Comparison of ENCODE assay signal across 9 cellular contexts in genomic region chr9:126860757-126861466, GRCh38. TPM values are rescaled to one million over a fixed set of nuclear protein-coding genes. Genes with fewer than 3 reads are reported as not detected.
DNase-seq lines count a peak whose midpoint lies in the region; ATAC-seq, FAIRE-seq and TF ChIP-seq lines count a peak whose summit lies in the region.
"Had no signal": no experiment of that assay in that cellular context is flagged by ENCODE, and none has a peak within 500 bp of the region (broad histone marks: within the 10 kb centered on the region; RNA-seq: fewer than 3 reads in every experiment).

No MANE protein-coding gene starts in this region.

- peaks cover 26% of the 10 kb centered on the region for H3K4me1 Mint-ChIP-seq in stimulated activated effector memory CD8-positive, alpha-beta T cell treated with anti-CD3 and anti-CD28 coated beads, Interleukin-12 subunit alpha, Interleukin-12 subunit beta, amount 100 ng/mL, for 72 hours

- H3K9ac ChIP-seq in K562 (ENCODE audit: insufficient read depth in 1 of 2, low read depth in 2 of 2, low read length in 2 of 2) (peak overlapping the region; percentile 73 to 88), kidney (ENCODE audit: low read length in 2 of 2) (peak overlapping the region; percentile 63 to 80)

- H3K27ac Mint-ChIP-seq in stimulated activated effector memory CD8-positive, alpha-beta T cell treated with anti-CD3 and anti-CD28 coated beads, Interleukin-12 subunit alpha, Interleukin-12 subunit beta, amount 100 ng/mL, for 72 hours = peak overlapping the region; percentile 92

- CTCF ChIA-PET in K562 (lab: Yijun Ruan, JAX; ENCODE audit: low intra/inter-chr PET ratio) = interaction anchor here (0.6 kb wide), 1 partner anchor 55 kb away, joined by 4 read pairs; no protein-coding TSS in a partner anchor

- H3K4me3 Mint-ChIP-seq in stimulated activated effector memory CD8-positive, alpha-beta T cell treated with anti-CD3 and anti-CD28 coated beads, Interleukin-12 subunit alpha, Interleukin-12 subunit beta, amount 100 ng/mL, for 72 hours = peak overlapping the region; percentile 73

- 2% methylated on average over 18 of the region's 71 CpGs for whole genome bisulfite sequencing in K562 (ENCODE audit: insufficient coverage, low coverage, missing lambda C conversion rate)

- H3K27me3 ChIP-seq in K562 (ENCODE audit: control insufficient read depth in 2 of 2, insufficient read depth in 2 of 2, low read length in 2 of 2) = no peaks in the 10 kb centered on the region; a peak in 1 of 5 replicates

- H3K36me3 ChIP-seq in K562 (ENCODE audit: control insufficient read depth, insufficient read depth, low read length) (peaks cover 27% of the 10 kb centered on the region), kidney (ENCODE audit: control insufficient read depth in 1 of 2, insufficient read depth in 2 of 2, low read length in 2 of 2) (no peaks in the 10 kb centered on the region)

- no peak for FAIRE-seq in K562 (lab: Jason Lieb, UNC)
- FAIRE-seq in kidney (lab: Jason Lieb, UNC) = no peak
- FAIRE-seq: A204.1 had no signal

- H3K4me1 ChIP-seq in K562 (replicated peaks in 1 of 2; ENCODE audit: control insufficient read depth in 2 of 2, insufficient read depth in 2 of 2, low read length in 2 of 2) (peaks cover 14 to 26% of the 10 kb centered on the region in 2 experiments), kidney (ENCODE audit: control insufficient read depth in 1 of 2, insufficient read depth in 1 of 2, low read depth in 1 of 2, low read length in 2 of 2) (peaks cover 4 to 16% of the 10 kb centered on the region in 2 donors)

- no TSS peak for BruUV-seq in K562 (replicated peaks; lab: Mats Ljungman, UMichigan)

- H3K9me3 ChIP-seq in K562 (replicated peaks; ENCODE audit: control insufficient read depth, insufficient read depth, low read depth, low read length) (no peaks in the 10 kb centered on the region), kidney (ENCODE audit: control insufficient read depth in 1 of 2, low read length in 2 of 2) (no peaks in the 10 kb centered on the region)

- H3K27ac ChIP-seq in K562 (ENCODE audit: extremely low read depth, low read depth, low read length) (peak overlapping the region; percentile 72), kidney (ENCODE audit: low read depth in 2 of 2, low read length in 2 of 2) (peak overlapping the region; percentile 70 to 76)

- DNase-seq in DMS 273 (lab: John Stamatoyannopoulos, UW; ENCODE audit: unreplicated experiment) = peak; percentile 39
- no peak for DNase-seq in DMS 273 treated with DMSO at 0.1 percent for 48 hours (lab: John Stamatoyannopoulos, UW)
- peak; percentile 59 for DNase-seq in OCI-M1 (lab: John Stamatoyannopoulos, UW)
- DNase-seq in K562 (ENCODE audit: extremely low read depth in 1 of 4, low spot score in 3 of 4) = peak in 2 of 4 experiments; percentile 33 to 49
- DNase-seq in kidney = peak; percentile 82
- peak; percentile 28 to 70 for DNase-seq in stimulated activated effector memory CD8-positive, alpha-beta T cell treated with anti-CD3 and anti-CD28 coated beads, Interleukin-12 subunit alpha, Interleukin-12 subunit beta, amount 100 ng/mL, for 72 hours (ENCODE audit: low spot score in 2 of 2)
- no peak for DNase-seq in inferior parietal cortex (ENCODE audit: extremely low spot score)

- POLR2A ChIA-PET in K562 (lab: Yijun Ruan, JAX) = interaction anchor here (0.6 to 0.7 kb wide), 2 partner anchors 61 to 233 kb away, joined by 3 read pairs; no protein-coding TSS in a partner anchor

- no peaks in the 10 kb centered on the region for H3K9me3 Mint-ChIP-seq in stimulated activated effector memory CD8-positive, alpha-beta T cell treated with anti-CD3 and anti-CD28 coated beads, Interleukin-12 subunit alpha, Interleukin-12 subunit beta, amount 100 ng/mL, for 72 hours

- no peak for TF ChIP-seq CTCF in K562 (IDR thresholded peaks at IDR 0.05 in 2 of 3, conservative IDR thresholded peaks at IDR 0.05 in 1 of 3; ENCODE audit: insufficient read depth in 2 of 3, low read depth in 1 of 3, low read length in 3 of 3)
- TF ChIP-seq CTCF in kidney (IDR thresholded peaks at IDR 0.05; ENCODE audit: borderline replicate concordance, extremely low read depth, insufficient read depth) = no peak

- H3K4me3 ChIP-seq in K562 (peak overlapping the region; percentile 75), kidney (ENCODE audit: low read length in 2 of 2) (peak overlapping the region; percentile 83)

- TF ChIP-seq POLR2A in K562 (conservative IDR thresholded peaks at IDR 0.05) = no peak

- peaks cover 13% of the 10 kb centered on the region for H4K20me1 ChIP-seq in K562 (replicated peaks; ENCODE audit: control insufficient read depth, insufficient read depth, low read length)

- no peak for TF ChIP-seq EP300 in K562 (IDR thresholded peaks at IDR 0.05; ENCODE audit: low read length)

- peak overlapping the region; percentile 45 for H2AFZ ChIP-seq in K562 (ENCODE audit: low read depth, low read length)

- ATAC-seq in HG02763 (IDR thresholded peaks at IDR 0.05; ENCODE audit: unreplicated experiment) = peak; percentile 23
- peak; percentile 70 for ATAC-seq in K562
- ATAC-seq in stimulated activated effector memory CD8-positive, alpha-beta T cell treated with anti-CD3 and anti-CD28 coated beads, Interleukin-12 subunit alpha, Interleukin-12 subunit beta, amount 100 ng/mL, for 72 hours = peak; percentile 50

- H3K4me2 ChIP-seq in K562 (ENCODE audit: insufficient read depth, low read length) = peak overlapping the region; percentile 89

- TF ChIP-seq RAD21 in K562 (CRISPR knock-in tag; conservative IDR thresholded peaks at IDR 0.05 in 1 of 2, IDR thresholded peaks at IDR 0.05 in 1 of 2) = no peak

- H3K9me1 ChIP-seq in K562 (ENCODE audit: control insufficient read depth, insufficient read depth, low read length) = no peaks in the 10 kb centered on the region

- intact Hi-C loops in K562 (cut with micrococcal nuclease) (no loop called here), kidney (cut with DNase I) (no loop called here)

- peaks cover 13% of the 10 kb centered on the region for H3K36me3 Mint-ChIP-seq in stimulated activated effector memory CD8-positive, alpha-beta T cell treated with anti-CD3 and anti-CD28 coated beads, Interleukin-12 subunit alpha, Interleukin-12 subunit beta, amount 100 ng/mL, for 72 hours

- peaks cover 42% of the 10 kb centered on the region for H3K79me2 ChIP-seq in K562 (ENCODE audit: control insufficient read depth, insufficient read depth, low read length)

- in situ Hi-C loops in K562 (cut with MboI) = no loop called here

RNA-seq across cellular contexts. Expression of gene ZBTB34, which starts 0.5 kb away (rescaled TPM):
- 15.0 and 20.0 TPM in 2 replicates for total RNA-seq in K562 (2011; cell fraction: chromatin; rRNA removed; ENCODE audit: low replicate concordance)
- 10.5 and 11.4 TPM in 2 replicates for total RNA-seq in K562 (2011; cell fraction: nucleolus; rRNA removed)
- 16.6 and 22.8 TPM in 2 replicates for total RNA-seq in K562 (2011; cell fraction: nucleoplasm; rRNA removed)
- total RNA-seq in K562 (2014; rRNA removed) (7.8 and 8.4 TPM in 2 replicates), K562 (2014; rRNA removed; fragmentation: Illumina TruSeq; extraction: Trizol) (11.3 and 12.4 TPM in 2 replicates), K562 (2015; rRNA removed; fragmentation: Illumina TruSeq; extraction: Trizol) (10.6 and 11.2 TPM in 2 replicates), K562 (2021) (13.4 and 14.6 TPM in 2 replicates), kidney (12.5 TPM)
- polyA plus RNA-seq in K562 (2011; rRNA removed) (15.6 and 15.7 TPM in 2 replicates), K562 (2014; fragmentation: Illumina TruSeq; extraction: Trizol) (9.7 and 9.8 TPM in 2 replicates), K562 (2014; fragmentation: Nextera tagmentation; extraction: Ambion mirVana) (1 to 10 TPM; 2.7 to 6.3 TPM), K562 (2014; rRNA removed) (8.2 and 9.4 TPM in 2 replicates), kidney (ENCODE audit: insufficient read depth, low read depth, low replicate concordance) (2.5 TPM)
- 6.9 and 11.1 TPM in 2 replicates for polyA plus RNA-seq in K562 (2011; cell fraction: cytosol; rRNA removed)
- 10.0 and 12.7 TPM in 2 replicates for polyA plus RNA-seq in K562 (2011; cell fraction: nucleus; rRNA removed)
- polyA plus RNA-seq in K562 (2012) = 5.3 and 6.1 TPM in 2 replicates
- 30.8 and 33.6 TPM in 2 replicates for polyA minus RNA-seq in K562 (2011; rRNA and poly(A)+ RNA removed)
- 13.4 and 15.4 TPM in 2 replicates for polyA minus RNA-seq in K562 (2011; cell fraction: cytosol; rRNA and poly(A)+ RNA removed)
- 5.9 and 12.0 TPM in 2 replicates for polyA minus RNA-seq in K562 (2011; cell fraction: nucleus; rRNA and poly(A)+ RNA removed)

RNA-seq across cellular contexts. Expression of gene RALGPS1, which starts 53.7 kb away (rescaled TPM):
- total RNA-seq in K562 (2011; cell fraction: chromatin; rRNA removed; ENCODE audit: low replicate concordance) = 14.4 and 14.5 TPM in 2 replicates
- 6.3 and 10.0 TPM in 2 replicates for total RNA-seq in K562 (2011; cell fraction: nucleolus; rRNA removed)
- 11.3 and 14.1 TPM in 2 replicates for total RNA-seq in K562 (2011; cell fraction: nucleoplasm; rRNA removed)
- 1.5 and 1.6 TPM in 2 replicates for total RNA-seq in K562 (2014; rRNA removed)
- 1.2 and 1.9 TPM in 2 replicates for total RNA-seq in K562 (2014; rRNA removed; fragmentation: Illumina TruSeq; extraction: Trizol)
- 1.3 and 1.5 TPM in 2 replicates for total RNA-seq in K562 (2015; rRNA removed; fragmentation: Illumina TruSeq; extraction: Trizol)
- total RNA-seq in K562 (2021) = 1.9 and 2.6 TPM in 2 replicates
- polyA plus RNA-seq in K562 (2011; rRNA removed) = 1.2 and 1.5 TPM in 2 replicates
- 0.83 and 1.1 TPM in 2 replicates for polyA plus RNA-seq in K562 (2011; cell fraction: cytosol; rRNA removed)
- 4.3 and 6.0 TPM in 2 replicates for polyA plus RNA-seq in K562 (2011; cell fraction: nucleus; rRNA removed)
- 1.4 and 2.7 TPM in 2 replicates for polyA plus RNA-seq in K562 (2012)
- 1.9 and 2.2 TPM in 2 replicates for polyA plus RNA-seq in K562 (2014; fragmentation: Illumina TruSeq; extraction: Trizol)
- polyA plus RNA-seq in K562 (2014; fragmentation: Nextera tagmentation; extraction: Ambion mirVana) = under 1 TPM; 0.04 to 0.20 TPM
- 1.5 and 6.3 TPM in 2 replicates for polyA plus RNA-seq in K562 (2014; rRNA removed)
- 1.2 and 2.2 TPM in 2 replicates for polyA minus RNA-seq in K562 (2011; rRNA and poly(A)+ RNA removed)
- 1.6 TPM in 1 of 2 replicates, not detected in the other for polyA minus RNA-seq in K562 (2011; cell fraction: cytosol; rRNA and poly(A)+ RNA removed)
- 1.9 and 4.4 TPM in 2 replicates for polyA minus RNA-seq in K562 (2011; cell fraction: nucleus; rRNA and poly(A)+ RNA removed)
- 25.2 TPM for total RNA-seq in kidney
- 9.4 TPM for polyA plus RNA-seq in kidney (ENCODE audit: insufficient read depth, low read depth, low replicate concordance)

RNA-seq across cellular contexts. Expression of gene ZBTB43, which starts 56.1 kb away (rescaled TPM):
- total RNA-seq in K562 (2011; cell fraction: chromatin; rRNA removed; ENCODE audit: low replicate concordance) = 11.0 and 26.1 TPM in 2 replicates
- 8.8 and 20.3 TPM in 2 replicates for total RNA-seq in K562 (2011; cell fraction: nucleolus; rRNA removed)
- total RNA-seq in K562 (2011; cell fraction: nucleoplasm; rRNA removed) = 14.2 and 18.7 TPM in 2 replicates
- 6.0 and 6.9 TPM in 2 replicates for total RNA-seq in K562 (2014; rRNA removed)
- 9.1 and 10.3 TPM in 2 replicates for total RNA-seq in K562 (2014; rRNA removed; fragmentation: Illumina TruSeq; extraction: Trizol)
- 9.5 and 13.3 TPM in 2 replicates for total RNA-seq in K562 (2015; rRNA removed; fragmentation: Illumina TruSeq; extraction: Trizol)
- total RNA-seq in K562 (2021) = 8.7 and 15.0 TPM in 2 replicates
- polyA plus RNA-seq in K562 (2011; rRNA removed) = 11.9 and 13.8 TPM in 2 replicates
- 4.4 and 6.5 TPM in 2 replicates for polyA plus RNA-seq in K562 (2011; cell fraction: cytosol; rRNA removed)
- polyA plus RNA-seq in K562 (2011; cell fraction: nucleus; rRNA removed) = 5.8 and 10.6 TPM in 2 replicates
- polyA plus RNA-seq in K562 (2012) = 4.8 TPM in 2 replicates
- 8.2 and 17.2 TPM in 2 replicates for polyA plus RNA-seq in K562 (2014; fragmentation: Illumina TruSeq; extraction: Trizol)
- 1 to 10 TPM; 3.9 to 5.5 TPM for polyA plus RNA-seq in K562 (2014; fragmentation: Nextera tagmentation; extraction: Ambion mirVana)
- 6.6 and 7.1 TPM in 2 replicates for polyA plus RNA-seq in K562 (2014; rRNA removed)
- 10.3 and 10.4 TPM in 2 replicates for polyA minus RNA-seq in K562 (2011; rRNA and poly(A)+ RNA removed)
- polyA minus RNA-seq in K562 (2011; cell fraction: cytosol; rRNA and poly(A)+ RNA removed) = 7.1 and 7.2 TPM in 2 replicates
- 9.7 and 11.2 TPM in 2 replicates for polyA minus RNA-seq in K562 (2011; cell fraction: nucleus; rRNA and poly(A)+ RNA removed)
- total RNA-seq in kidney = 18.8 TPM
- 6.6 TPM for polyA plus RNA-seq in kidney (ENCODE audit: insufficient read depth, low read depth, low replicate concordance)

Comparison
In these comparisons a context has a peak if more than half of its experiments do, and no peak if none do; other contexts are left out.
1. DNase-seq: peak in DMS 273 (single experiment), OCI-M1 (single experiment), kidney (single experiment) and stimulated activated effector memory CD8-positive, alpha-beta T cell treated with anti-CD3 and anti-CD28 coated beads, Interleukin-12 subunit alpha, Interleukin-12 subunit beta, amount 100 ng/mL, for 72 hours (2 of 2); none in DMS 273 treated with DMSO at 0.1 percent for 48 hours (single experiment) and inferior parietal cortex (single experiment).
2. Peak in every context shown above with its lines, with median percentiles within 50 percentile points of each other: ATAC-seq.